In genomic region chr2:147348886-147349285, GRCh38 we compare ENCODE assay signal across 24 cellular contexts.
"Had no signal": no experiment of that assay in that cellular context is flagged by ENCODE, and none has a peak within 500 bp of the region (broad histone marks: within the 10 kb centered on the region; RNA-seq: fewer than 3 reads in every experiment).

No MANE protein-coding gene starts in this region.

- H3K36me3 Mint-ChIP-seq: memory B cell; neural progenitor cell; stimulated activated effector memory CD8-positive, alpha-beta T cell treated with anti-CD3 and anti-CD28 coated beads, Interleukin-12 subunit alpha, Interleukin-12 subunit beta, amount 100 ng/mL, for 72 hours; type B pancreatic cell had no signal

- H3K27ac ChIP-seq: breast epithelium, esophagus muscularis mucosa, neural progenitor cell, ovary, psoas muscle, right lobe of liver, testis, VCaP had no signal

- DNase-seq: activated CD4-positive, alpha-beta T cell treated with anti-CD3 and anti-CD28 coated beads for 1 hour; activated CD8-positive, alpha-beta memory T cell treated with anti-CD3 and anti-CD28 coated beads for 24 hours; activated CD8-positive, alpha-beta memory T cell treated with anti-CD3 and anti-CD28 coated beads, Interleukin-2, amount 50 U/mL, for 48 hours; activated effector memory CD4-positive, alpha-beta T cell treated with Interleukin-2 at 50 U/mL for 16 hours; activated naive CD4-positive, alpha-beta T cell treated with anti-CD3 and anti-CD28 coated beads, Interleukin-2, amount 10 ng/mL, durations not matched to agents 7 days and 5 days; activated naive CD8-positive, alpha-beta T cell treated with anti-CD3 and anti-CD28 coated beads, Interleukin-2, amount 50 U/mL, for 24 hours; activated T-cell treated with anti-CD3 and anti-CD28 coated beads, Interleukin-2, amount 50 U/mL, for 48 hours; anterior cingulate cortex; cortex of kidney; effector CD4-positive, alpha-beta T cell; naive B cell; ovary; psoas muscle; right lobe of liver; stimulated activated CD4-positive, alpha-beta T cell treated with anti-CD3 and anti-CD28 coated beads, Interleukin-4, amount 100 ng/mL, for 24 hours; testis had no signal

- H3K4me1 Mint-ChIP-seq: activated naive CD4-positive, alpha-beta T cell treated with anti-CD3 and anti-CD28 coated beads, Interleukin-2, amount 10 ng/mL, durations not matched to agents 7 days and 5 days; activated naive CD8-positive, alpha-beta T cell treated with anti-CD3 and anti-CD28 coated beads, Interleukin-2, amount 50 U/mL, for 24 hours; memory B cell; naive B cell; neural progenitor cell; stimulated activated effector memory CD8-positive, alpha-beta T cell treated with anti-CD3 and anti-CD28 coated beads, Interleukin-12 subunit alpha, Interleukin-12 subunit beta, amount 100 ng/mL, for 72 hours had no signal

- H3K9ac ChIP-seq: neural progenitor cell had no signal

- H3K36me3 ChIP-seq: breast epithelium, esophagus muscularis mucosa, neural progenitor cell, ovary, right lobe of liver had no signal

- H3K4me3 ChIP-seq: breast epithelium, esophagus muscularis mucosa, neural progenitor cell, ovary, psoas muscle, right lobe of liver, testis had no signal

- H3K4me1 ChIP-seq: breast epithelium, esophagus muscularis mucosa, testis had no signal

- H2AFZ ChIP-seq: neural progenitor cell had no signal

- H3K4me2 ChIP-seq: neural progenitor cell had no signal

- H3K4me3 Mint-ChIP-seq: activated naive CD4-positive, alpha-beta T cell treated with anti-CD3 and anti-CD28 coated beads, Interleukin-2, amount 10 ng/mL, durations not matched to agents 7 days and 5 days; activated naive CD8-positive, alpha-beta T cell treated with anti-CD3 and anti-CD28 coated beads, Interleukin-2, amount 50 U/mL, for 24 hours; memory B cell; naive B cell; neural progenitor cell; stimulated activated effector memory CD8-positive, alpha-beta T cell treated with anti-CD3 and anti-CD28 coated beads, Interleukin-12 subunit alpha, Interleukin-12 subunit beta, amount 100 ng/mL, for 72 hours; T-helper 1 cell treated with Interleukin-12 subunit alpha and Interleukin-12 subunit beta and Interleukin-4 antibody, amounts not matched to agents 30 μg/mL and 1 μg/mL, for 36 hours; type B pancreatic cell had no signal

- H3K27me3 ChIP-seq: breast epithelium, esophagus muscularis mucosa, neural progenitor cell, ovary, right lobe of liver, testis had no signal

- H3K9me3 Mint-ChIP-seq: stimulated activated effector memory CD8-positive, alpha-beta T cell treated with anti-CD3 and anti-CD28 coated beads, Interleukin-12 subunit alpha, Interleukin-12 subunit beta, amount 100 ng/mL, for 72 hours had no signal

- H3K9me3 ChIP-seq: ovary, right lobe of liver, testis had no signal

- H3K27me3 Mint-ChIP-seq: activated naive CD8-positive, alpha-beta T cell treated with anti-CD3 and anti-CD28 coated beads, Interleukin-2, amount 50 U/mL, for 24 hours; memory B cell; naive B cell; type B pancreatic cell had no signal

- ATAC-seq: activated naive CD8-positive, alpha-beta T cell treated with anti-CD3 and anti-CD28 coated beads, Interleukin-2, amount 50 U/mL, for 24 hours; psoas muscle; right lobe of liver; stimulated activated effector memory CD8-positive, alpha-beta T cell treated with anti-CD3 and anti-CD28 coated beads, Interleukin-12 subunit alpha, Interleukin-12 subunit beta, amount 100 ng/mL, for 72 hours had no signal

- H3K27ac Mint-ChIP-seq: activated naive CD4-positive, alpha-beta T cell treated with anti-CD3 and anti-CD28 coated beads, Interleukin-2, amount 10 ng/mL, durations not matched to agents 7 days and 5 days; activated naive CD8-positive, alpha-beta T cell treated with anti-CD3 and anti-CD28 coated beads, Interleukin-2, amount 50 U/mL, for 24 hours; memory B cell; naive B cell; neural progenitor cell; stimulated activated effector memory CD8-positive, alpha-beta T cell treated with anti-CD3 and anti-CD28 coated beads, Interleukin-12 subunit alpha, Interleukin-12 subunit beta, amount 100 ng/mL, for 72 hours; T-helper 1 cell treated with Interleukin-12 subunit alpha and Interleukin-12 subunit beta and Interleukin-4 antibody, amounts not matched to agents 30 μg/mL and 1 μg/mL, for 36 hours; type B pancreatic cell had no signal
